ENCODE assay signal across 27 cellular contexts in the genomic region with DNA sequence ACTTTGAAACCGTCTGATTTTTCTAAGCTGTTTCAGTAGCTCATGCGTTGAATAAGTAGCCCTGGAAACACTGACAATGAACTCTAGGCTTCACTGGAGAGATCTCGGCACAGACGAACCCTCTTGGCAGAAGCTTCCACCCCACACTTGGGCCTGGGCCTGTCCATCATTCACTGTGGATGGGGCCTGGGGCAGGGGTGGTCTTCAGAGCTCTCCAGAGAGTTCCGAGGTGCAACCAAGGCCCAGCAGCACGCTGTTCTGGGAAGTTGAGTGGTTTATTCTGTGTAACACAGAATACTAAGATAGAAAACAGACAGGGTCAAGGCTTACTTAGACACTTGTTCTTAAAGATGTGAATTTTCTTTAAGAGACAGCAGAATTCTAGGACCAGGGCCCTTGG.
"Had no signal": no experiment of that assay in that cellular context is flagged by ENCODE, and none has a peak within 500 bp of the region (broad histone marks: within the 10 kb centered on the region; RNA-seq: fewer than 3 reads in every experiment).

No MANE protein-coding gene starts in this region.

- H3K27me3 ChIP-seq: body of pancreas, breast epithelium, SJCRH30 had no signal

- H3K27ac Mint-ChIP-seq: activated CD4-positive, alpha-beta T cell treated with anti-CD3 and anti-CD28 coated beads for 36 hours; activated CD4-positive, alpha-beta T cell treated with anti-CD3 and anti-CD28 coated beads, Interleukin-2, amount 10 ng/mL, durations not matched to agents 7 days and 5 days; activated CD8-positive, alpha-beta memory T cell treated with anti-CD3 and anti-CD28 coated beads, Interleukin-2, amount 10 ng/mL, durations not matched to agents 7 days and 5 days; activated naive CD4-positive, alpha-beta T cell treated with anti-CD3 and anti-CD28 coated beads, Interleukin-2, amount 50 U/mL, for 24 hours; activated naive CD8-positive, alpha-beta T cell treated with anti-CD3 and anti-CD28 coated beads, Interleukin-2, amount 10 ng/mL, durations not matched to agents 7 days and 5 days; activated T-helper 2 cell treated with anti-CD3 and anti-CD28 coated beads, Interferon-gamma antibody, Interleukin-2, Interleukin-4, amounts not matched to agents 10 μg/mL and 5 μg/mL and 100 μg/mL, durations not matched to agents 14 hours and 24 hours and 36 hours; T-helper 2 cell treated with Interferon-gamma antibody and Interleukin-4, amounts not matched to agents 5 μg/mL and 100 μg/mL, for 36 hours had no signal

- H3K9me3 Mint-ChIP-seq: activated CD4-positive, alpha-beta T cell treated with anti-CD3 and anti-CD28 coated beads, Interleukin-2, amount 10 ng/mL, durations not matched to agents 7 days and 5 days; activated naive CD4-positive, alpha-beta T cell treated with anti-CD3 and anti-CD28 coated beads, Interleukin-2, amount 50 U/mL, for 24 hours; activated naive CD8-positive, alpha-beta T cell treated with anti-CD3 and anti-CD28 coated beads, Interleukin-2, amount 10 ng/mL, durations not matched to agents 7 days and 5 days; activated T-helper 2 cell treated with anti-CD3 and anti-CD28 coated beads, Interferon-gamma antibody, Interleukin-2, Interleukin-4, amounts not matched to agents 10 μg/mL and 5 μg/mL and 100 μg/mL, durations not matched to agents 14 hours and 24 hours and 36 hours; T-helper 2 cell treated with Interferon-gamma antibody and Interleukin-4, amounts not matched to agents 5 μg/mL and 100 μg/mL, for 36 hours had no signal

- H3K4me3 ChIP-seq: body of pancreas, breast epithelium, SJCRH30, SK-N-MC had no signal

- H3K27me3 Mint-ChIP-seq: activated CD4-positive, alpha-beta T cell treated with anti-CD3 and anti-CD28 coated beads for 36 hours; activated CD4-positive, alpha-beta T cell treated with anti-CD3 and anti-CD28 coated beads, Interleukin-2, amount 10 ng/mL, durations not matched to agents 7 days and 5 days; activated CD8-positive, alpha-beta memory T cell treated with anti-CD3 and anti-CD28 coated beads, Interleukin-2, amount 10 ng/mL, durations not matched to agents 7 days and 5 days; activated naive CD4-positive, alpha-beta T cell treated with anti-CD3 and anti-CD28 coated beads, Interleukin-2, amount 50 U/mL, for 24 hours; activated naive CD8-positive, alpha-beta T cell treated with anti-CD3 and anti-CD28 coated beads, Interleukin-2, amount 10 ng/mL, durations not matched to agents 7 days and 5 days had no signal

- H3K9me3 ChIP-seq: body of pancreas, breast epithelium, SJCRH30 had no signal

- H3K27ac ChIP-seq: body of pancreas, breast epithelium, KMS-11, SJCRH30, SK-N-MC had no signal

- H3K4me1 Mint-ChIP-seq: activated CD4-positive, alpha-beta T cell treated with anti-CD3 and anti-CD28 coated beads for 36 hours; activated CD4-positive, alpha-beta T cell treated with anti-CD3 and anti-CD28 coated beads, Interleukin-2, amount 10 ng/mL, durations not matched to agents 7 days and 5 days; activated CD8-positive, alpha-beta memory T cell treated with anti-CD3 and anti-CD28 coated beads, Interleukin-2, amount 10 ng/mL, durations not matched to agents 7 days and 5 days; activated naive CD4-positive, alpha-beta T cell treated with anti-CD3 and anti-CD28 coated beads, Interleukin-2, amount 50 U/mL, for 24 hours; activated naive CD8-positive, alpha-beta T cell treated with anti-CD3 and anti-CD28 coated beads, Interleukin-2, amount 10 ng/mL, durations not matched to agents 7 days and 5 days had no signal

- H3K4me3 Mint-ChIP-seq: activated CD4-positive, alpha-beta T cell treated with anti-CD3 and anti-CD28 coated beads for 36 hours; activated CD4-positive, alpha-beta T cell treated with anti-CD3 and anti-CD28 coated beads, Interleukin-2, amount 10 ng/mL, durations not matched to agents 7 days and 5 days; activated CD8-positive, alpha-beta memory T cell treated with anti-CD3 and anti-CD28 coated beads, Interleukin-2, amount 10 ng/mL, durations not matched to agents 7 days and 5 days; activated naive CD4-positive, alpha-beta T cell treated with anti-CD3 and anti-CD28 coated beads, Interleukin-2, amount 50 U/mL, for 24 hours; activated naive CD8-positive, alpha-beta T cell treated with anti-CD3 and anti-CD28 coated beads, Interleukin-2, amount 10 ng/mL, durations not matched to agents 7 days and 5 days; T-helper 2 cell treated with Interferon-gamma antibody and Interleukin-4, amounts not matched to agents 5 μg/mL and 100 μg/mL, for 36 hours had no signal

- H3K4me1 ChIP-seq: body of pancreas, breast epithelium had no signal

- ATAC-seq: activated CD4-positive, alpha-beta T cell treated with anti-CD3 and anti-CD28 coated beads for 36 hours; activated CD8-positive, alpha-beta memory T cell treated with anti-CD3 and anti-CD28 coated beads, Interleukin-2, amount 10 ng/mL, durations not matched to agents 7 days and 5 days; body of pancreas had no signal

- H3K9ac ChIP-seq: KMS-11 had no signal

- DNase-seq: activated CD4-positive, alpha-beta T cell treated with anti-CD3 and anti-CD28 coated beads for 36 hours; activated CD4-positive, alpha-beta T cell treated with anti-CD3 and anti-CD28 coated beads, Interleukin-2, amount 10 ng/mL, durations not matched to agents 7 days and 5 days; activated CD4-positive, alpha-beta T cell treated with anti-CD3 and anti-CD28 coated beads, Interleukin-2, amount 50 U/mL, for 48 hours; activated CD8-positive, alpha-beta memory T cell treated with anti-CD3 and anti-CD28 coated beads for 24 hours; activated CD8-positive, alpha-beta memory T cell treated with anti-CD3 and anti-CD28 coated beads, Interleukin-2, amount 10 ng/mL, durations not matched to agents 7 days and 5 days; activated CD8-positive, alpha-beta memory T cell treated with anti-CD3 and anti-CD28 coated beads, Interleukin-2, amount 50 U/mL, for 48 hours; activated gamma-delta T cell; activated naive CD4-positive, alpha-beta T cell treated with Interleukin-2 at 50 U/mL for 16 hours; activated naive CD8-positive, alpha-beta T cell treated with anti-CD3 and anti-CD28 coated beads, Interleukin-2, amount 10 ng/mL, durations not matched to agents 7 days and 5 days; amygdala; body of pancreas; MM.1S; MV-4-11; NCI-H1092; NCI-H1436 treated with DMSO at 0.1 percent for 48 hours; NCI-H1694 treated with DMSO at 0.1 percent for 48 hours; NCI-H2171; NCI-H526; NCI-H748 treated with DMSO at 0.1 percent for 48 hours; NK-92 treated with Interleukin-12 subunit alpha and Interleukin-12 subunit beta, amount 100 ng/mL, for 24 hours; SJCRH30 had no signal
